ENCODE assay signal across 1 cellular context in the genomic region with DNA sequence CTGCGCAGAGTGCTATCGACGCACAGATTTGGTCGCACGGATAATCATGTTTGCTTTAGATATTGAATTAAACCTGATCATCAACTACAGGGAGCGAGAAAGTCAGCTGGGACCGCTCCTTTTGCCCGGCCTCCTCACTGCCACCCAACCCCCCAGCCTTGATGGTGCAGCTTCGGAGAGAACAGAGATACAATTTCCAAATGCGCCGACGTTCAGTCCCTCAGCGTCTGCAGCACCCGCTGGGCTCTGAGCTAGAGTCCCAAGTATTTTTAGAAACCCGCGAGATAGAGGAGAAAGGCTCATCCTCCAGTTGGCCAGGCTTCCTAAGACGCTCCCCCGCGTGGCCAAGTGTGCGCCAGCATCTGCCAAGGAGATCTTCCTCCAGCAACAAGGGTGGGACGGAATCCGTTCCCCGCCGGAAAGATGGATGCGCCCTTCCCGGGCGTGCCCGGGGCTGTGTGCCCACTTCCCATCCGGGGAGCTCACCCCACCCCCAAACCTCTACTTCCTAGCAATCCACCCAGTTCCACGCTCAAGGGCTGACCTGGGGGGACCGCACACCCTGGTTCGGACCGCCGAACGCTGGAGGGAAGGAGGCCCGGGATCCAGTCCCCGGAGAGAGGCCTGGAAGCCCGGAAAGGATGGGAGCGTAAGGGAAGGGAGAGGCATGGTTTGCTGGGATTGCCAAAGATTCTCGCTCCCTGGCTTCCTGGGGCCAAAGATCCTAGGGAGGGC.
TF ChIP-seq lines count a peak whose summit lies in the region.

No MANE protein-coding gene starts in this region.

TF ChIP-seq in SK-N-SH treated with all-trans-retinoic acid at 6 μM for 48 hours, 23 proteins besides CTCF, POLR2A, EP300 and RAD21 (continued from another document):
- TF ChIP-seq ZNF70 (CRISPR knock-in tag; IDR thresholded peaks at IDR 0.05) = no peak
